ENCODE assay signal across 1 cellular context in genomic region chr11:2451916-2452694, GRCh38.
TF ChIP-seq lines count a peak whose summit lies in the region.

No MANE protein-coding gene starts in this region.

TF ChIP-seq in SK-N-SH treated with all-trans-retinoic acid at 6 μM for 48 hours, 23 proteins besides CTCF, POLR2A, EP300 and RAD21 (continued from another document):
- TF ChIP-seq CREB5 (CRISPR knock-in tag; IDR thresholded peaks at IDR 0.05; ENCODE audit: low read depth), result no peak
- no peak for TF ChIP-seq ZFP30 (CRISPR knock-in tag; IDR thresholded peaks at IDR 0.05)
- no peak for TF ChIP-seq ARNTL (CRISPR knock-in tag; IDR thresholded peaks at IDR 0.05; ENCODE audit: borderline replicate concordance, low read depth)
- no peak for TF ChIP-seq TOX (CRISPR knock-in tag; IDR thresholded peaks at IDR 0.05; ENCODE audit: borderline replicate concordance)
- no peak for TF ChIP-seq PPARA (CRISPR knock-in tag; IDR thresholded peaks at IDR 0.05; ENCODE audit: borderline replicate concordance)
- no peak for TF ChIP-seq ZNF70 (CRISPR knock-in tag; IDR thresholded peaks at IDR 0.05)
- TF ChIP-seq RARB (CRISPR knock-in tag; IDR thresholded peaks at IDR 0.05), result no peak
- no peak for TF ChIP-seq GLIS3 (CRISPR knock-in tag; IDR thresholded peaks at IDR 0.05)
- TF ChIP-seq ISL1 (CRISPR knock-in tag; IDR thresholded peaks at IDR 0.05), result no peak
- no peak for TF ChIP-seq ZNF8 (CRISPR knock-in tag; IDR thresholded peaks at IDR 0.05)
- TF ChIP-seq BACH2 (CRISPR knock-in tag; IDR thresholded peaks at IDR 0.05; ENCODE audit: borderline replicate concordance), result no peak
- no peak for TF ChIP-seq SNAI2 (CRISPR knock-in tag; IDR thresholded peaks at IDR 0.05)
- no peak for TF ChIP-seq CSRNP3 (CRISPR knock-in tag; IDR thresholded peaks at IDR 0.05)
- no peak for TF ChIP-seq PATZ1 (CRISPR knock-in tag; IDR thresholded peaks at IDR 0.05; ENCODE audit: borderline replicate concordance)
- TF ChIP-seq TCF4 (CRISPR knock-in tag; IDR thresholded peaks at IDR 0.05; ENCODE audit: borderline replicate concordance), result no peak
